In genomic region chr2:137963535-137964065, GRCh38 we compare ENCODE assay signal across 9 cellular contexts. TPM values are rescaled to one million over a fixed set of nuclear protein-coding genes. Genes with fewer than 3 reads are reported as not detected.
DNase-seq lines count a peak whose midpoint lies in the region; ATAC-seq and TF ChIP-seq lines count a peak whose summit lies in the region.
"Had no signal": no experiment of that assay in that cellular context is flagged by ENCODE, and none has a peak within 500 bp of the region (broad histone marks: within the 10 kb centered on the region; RNA-seq: fewer than 3 reads in every experiment).

No MANE protein-coding gene starts in this region.

- TF ChIP-seq CTCF in fibroblast of lung (conservative IDR thresholded peaks at IDR 0.05 in 1 of 2, IDR thresholded peaks at IDR 0.05 in 1 of 2; ENCODE audit: low read depth in 1 of 2, low read length in 2 of 2): no peak
- no peak for TF ChIP-seq CTCF in neural crest cell (conservative IDR thresholded peaks at IDR 0.05)
- no peak for TF ChIP-seq CTCF in uterus (IDR thresholded peaks at IDR 0.05)

- intact Hi-C loops in uterus (cut with DNase I; ENCODE audit: low total_unique reads): no loop called here

- H3K27ac ChIP-seq in fibroblast of lung (ENCODE audit: insufficient read depth, low read length): peak overlapping the region; percentile 77
- H3K27ac ChIP-seq in uterus: peak overlapping the region; percentile 86 to 96

- peak; percentile 26 for DNase-seq in DMS 273 (lab: John Stamatoyannopoulos, UW; ENCODE audit: unreplicated experiment)
- no peak for DNase-seq in DMS 273 treated with DMSO at 0.1 percent for 48 hours (lab: John Stamatoyannopoulos, UW)
- DNase-seq in fibroblast of lung (ENCODE audit: low read depth in 2 of 2): no peak
- DNase-seq in neural crest cell (ENCODE audit: low read depth, low spot score): no peak
- DNase-seq in uterus: no peak
- DNase-seq in NCI-H1092 (lab: John Stamatoyannopoulos, UW): no peak
- no peak for DNase-seq in NCI-H2171 (lab: John Stamatoyannopoulos, UW)
- DNase-seq: 8988T had no signal

- peak overlapping the region; percentile 74 for H2AFZ ChIP-seq in fibroblast of lung (ENCODE audit: low read length)

- no peak for ATAC-seq in HG03175 (IDR thresholded peaks at IDR 0.05; ENCODE audit: unreplicated experiment)

- no peaks in the 10 kb centered on the region for H3K36me3 ChIP-seq in fibroblast of lung (ENCODE audit: control insufficient read depth, insufficient read depth, low read length)
- H3K36me3 ChIP-seq in uterus: no peaks in the 10 kb centered on the region

- H3K9me3 ChIP-seq in fibroblast of lung (ENCODE audit: control insufficient read depth, insufficient read depth, low read depth, low read length) (no peaks in the 10 kb centered on the region), uterus (no peaks in the 10 kb centered on the region)

- H3K4me1 ChIP-seq in fibroblast of lung (ENCODE audit: control insufficient read depth, extremely low read depth, insufficient read depth, low read length) (peaks cover 5% of the 10 kb centered on the region), uterus (no peaks in the 10 kb centered on the region)

- H3K9me3 Mint-ChIP-seq in neural crest cell: peaks cover 2% of the 10 kb centered on the region

- H4K20me1 ChIP-seq in fibroblast of lung (ENCODE audit: control insufficient read depth, extremely low read depth, insufficient read depth, low read length): no peaks in the 10 kb centered on the region

- no peak for TF ChIP-seq POLR2A in uterus (IDR thresholded peaks at IDR 0.05)

- peak overlapping the region; percentile 85 for H3K4me3 Mint-ChIP-seq in neural crest cell

- no peak overlapping the region for H3K9ac ChIP-seq in fibroblast of lung (ENCODE audit: insufficient read depth, low read length)

- H3K27ac Mint-ChIP-seq in neural crest cell (ENCODE audit: unreplicated experiment): peak overlapping the region; percentile 90

- H3K27me3 Mint-ChIP-seq in neural crest cell (ENCODE audit: low read depth): no peaks in the 10 kb centered on the region

- H3K27me3 ChIP-seq in fibroblast of lung (ENCODE audit: control insufficient read depth, insufficient read depth, low read length): no peaks in the 10 kb centered on the region
- no peaks in the 10 kb centered on the region for H3K27me3 ChIP-seq in uterus

- H3K4me3 ChIP-seq in fibroblast of lung (replicated peaks in 1 of 4; ENCODE audit: control extremely low read depth in 1 of 4, insufficient read depth in 1 of 4, low read depth in 3 of 4, low read length in 4 of 4) (peak overlapping the region in 2 of 4 experiments; percentile 75 to 89), uterus (peak overlapping the region; percentile 45 to 54)

- H3K4me1 Mint-ChIP-seq in neural crest cell: peaks cover 27% of the 10 kb centered on the region

- no peaks in the 10 kb centered on the region for H3K36me3 Mint-ChIP-seq in neural crest cell (ENCODE audit: low read depth)

- peak overlapping the region; percentile 93 for H3K4me2 ChIP-seq in fibroblast of lung (ENCODE audit: extremely low read depth, insufficient read depth, low read length)

- no peaks in the 10 kb centered on the region for H3K79me2 ChIP-seq in fibroblast of lung (ENCODE audit: control insufficient read depth, insufficient read depth, low read length)

RNA-seq across cellular contexts. Expression of gene HNMT, which starts 0.7 kb away (rescaled TPM):
- total RNA-seq in fibroblast of lung (139 and 163 TPM in 2 replicates), neural crest cell (5.2 and 5.5 TPM in 2 replicates), uterus (100 to 1,000 TPM in 1 of 4 donors, 10 to 100 TPM in 3; 21.5 to 122 (median 60.4) TPM)
- polyA plus RNA-seq in fibroblast of lung: 33.7 and 45.9 TPM in 2 replicates
- polyA plus RNA-seq in fibroblast of lung (2012): 30.0 and 36.3 TPM in 2 replicates
- polyA minus RNA-seq in fibroblast of lung (ENCODE audit: low replicate concordance): 0.44 and 4.3 TPM in 2 replicates
